ENCODE assay signal across 8 cellular contexts in genomic region chr10:13272164-13272571, GRCh38. TPM values are rescaled to one million over a fixed set of nuclear protein-coding genes. Genes with fewer than 3 reads are reported as not detected.
DNase-seq lines count a peak whose midpoint lies in the region; ATAC-seq and TF ChIP-seq lines count a peak whose summit lies in the region.

No MANE protein-coding gene starts in this region.

- no peaks in the 10 kb centered on the region for H3K27me3 Mint-ChIP-seq in activated naive CD8-positive, alpha-beta T cell treated with anti-CD3 and anti-CD28 coated beads, Interleukin-2, amount 50 U/mL, for 24 hours

- peaks cover 1% of the 10 kb centered on the region for H3K36me3 Mint-ChIP-seq in activated naive CD8-positive, alpha-beta T cell treated with anti-CD3 and anti-CD28 coated beads, Interleukin-2, amount 50 U/mL, for 24 hours (ENCODE audit: low read depth)

- H3K9me3 Mint-ChIP-seq in activated naive CD8-positive, alpha-beta T cell treated with anti-CD3 and anti-CD28 coated beads, Interleukin-2, amount 50 U/mL, for 24 hours, result no peaks in the 10 kb centered on the region

- H3K27ac Mint-ChIP-seq in activated naive CD8-positive, alpha-beta T cell treated with anti-CD3 and anti-CD28 coated beads, Interleukin-2, amount 50 U/mL, for 24 hours, result no peak overlapping the region

- H3K4me1 Mint-ChIP-seq in activated naive CD8-positive, alpha-beta T cell treated with anti-CD3 and anti-CD28 coated beads, Interleukin-2, amount 50 U/mL, for 24 hours, result peaks cover 2% of the 10 kb centered on the region

- DNase-seq in GM06990 (ENCODE audit: extremely low read depth, insufficient read length) (no peak), NCI-H1092 treated with DMSO at 0.1 percent for 48 hours (lab: John Stamatoyannopoulos, UW) (peak; percentile 90), fibroblast of gingiva (ENCODE audit: low read depth) (peak; percentile 80), occipital lobe (lab: John Stamatoyannopoulos, UW) (peak; percentile 62), GM19238 (ENCODE audit: insufficient read length, low spot score) (no peak)
- no peak for DNase-seq in activated naive CD8-positive, alpha-beta T cell treated with anti-CD3 and anti-CD28 coated beads, Interleukin-2, amount 50 U/mL, for 24 hours
- DNase-seq in stimulated activated CD4-positive, alpha-beta T cell treated with anti-CD3 and anti-CD28 coated beads, Interleukin-15, amount 100 ng/mL, for 24 hours, result no peak

- TF ChIP-seq CTCF in GM06990 (IDR thresholded peaks at IDR 0.05; ENCODE audit: insufficient read depth, low read length, poor library complexity, severe bottlenecking), result no peak

- no peaks in the 10 kb centered on the region for H3K36me3 ChIP-seq in GM06990 (ENCODE audit: control insufficient read depth, insufficient read depth, low read length)

- no peak overlapping the region for H3K4me3 Mint-ChIP-seq in activated naive CD8-positive, alpha-beta T cell treated with anti-CD3 and anti-CD28 coated beads, Interleukin-2, amount 50 U/mL, for 24 hours

- peak overlapping the region; percentile 44 for H3K4me3 ChIP-seq in GM06990 (replicated peaks; ENCODE audit: low read depth, low read length)

- no peak for ATAC-seq in activated naive CD8-positive, alpha-beta T cell treated with anti-CD3 and anti-CD28 coated beads, Interleukin-2, amount 50 U/mL, for 24 hours
- no peak for ATAC-seq in HG03342 (IDR thresholded peaks at IDR 0.05; ENCODE audit: unreplicated experiment)

- no peaks in the 10 kb centered on the region for H3K27me3 ChIP-seq in GM06990 (replicated peaks; ENCODE audit: control insufficient read depth, insufficient read depth, low read length)

RNA-seq across cellular contexts. Expression of gene PHYH, which starts 27.7 kb away (rescaled TPM):
- total RNA-seq in occipital lobe, result 9.8 TPM

RNA-seq across cellular contexts. Expression of gene UCMA, which starts 38.0 kb away (rescaled TPM):
- not detected for total RNA-seq in occipital lobe

Comparison
In these comparisons a context has a peak if more than half of its experiments do, and no peak if none do; other contexts are left out.
1. DNase-seq: peak in NCI-H1092 treated with DMSO at 0.1 percent for 48 hours (single experiment), fibroblast of gingiva (single experiment) and occipital lobe (single experiment); none in GM06990 (single experiment), GM19238 (single experiment), activated naive CD8-positive, alpha-beta T cell treated with anti-CD3 and anti-CD28 coated beads, Interleukin-2, amount 50 U/mL, for 24 hours (single experiment) and stimulated activated CD4-positive, alpha-beta T cell treated with anti-CD3 and anti-CD28 coated beads, Interleukin-15, amount 100 ng/mL, for 24 hours (single experiment).